In genomic region chr14:102811254-102811963, GRCh38 we compare ENCODE assay signal across 25 cellular contexts. TPM values are rescaled to one million over a fixed set of nuclear protein-coding genes. Genes with fewer than 3 reads are reported as not detected.
DNase-seq lines count a peak whose midpoint lies in the region; ATAC-seq and TF ChIP-seq lines count a peak whose summit lies in the region.
"Had no signal": no experiment of that assay in that cellular context is flagged by ENCODE, and none has a peak within 500 bp of the region (broad histone marks: within the 10 kb centered on the region; RNA-seq: fewer than 3 reads in every experiment).

No MANE protein-coding gene starts in this region.

- H3K4me1 Mint-ChIP-seq in CD4-positive, CD25-positive, alpha-beta regulatory T cell = peaks cover 35 to 86% (median 56%) of the 10 kb centered on the region in 4 donors

- no peaks in the 10 kb centered on the region for H3K9me3 Mint-ChIP-seq in CD4-positive, CD25-positive, alpha-beta regulatory T cell
- H3K9me3 Mint-ChIP-seq: CD8-positive, alpha-beta memory T cell; dendritic cell treated with granulocyte-macrophage colony-stimulating factor and Interleukin-4, amounts not matched to agents 40 ng/mL and 50 ng/mL, for 4 days; naive thymus-derived CD8-positive, alpha-beta T cell; T-cell had no signal

- H3K27ac Mint-ChIP-seq in CD4-positive, CD25-positive, alpha-beta regulatory T cell = peak overlapping the region; percentile 26 to 62 (median 28)
- H3K27ac Mint-ChIP-seq: dendritic cell treated with granulocyte-macrophage colony-stimulating factor and Interleukin-4, amounts not matched to agents 40 ng/mL and 50 ng/mL, for 4 days had no signal

- DNase-seq in CD4-positive, CD25-positive, alpha-beta regulatory T cell = no peak
- DNase-seq in NCI-H146 (lab: John Stamatoyannopoulos, UW) = peak; percentile 73
- peak; percentile 22 for DNase-seq in left lobe of liver (ENCODE audit: low spot score)
- DNase-seq in H4 (ENCODE audit: low spot score) = no peak
- DNase-seq: activated CD4-positive, alpha-beta T cell treated with anti-CD3 and anti-CD28 coated beads, Interleukin-2, amount 50 U/mL, for 1 hour; activated naive CD4-positive, alpha-beta T cell treated with anti-CD3 and anti-CD28 coated beads, Interleukin-2, amount 50 U/mL, for 16 hours; anterior cingulate cortex; CD8-positive, alpha-beta memory T cell; glutamatergic neuron; KBM-7; naive thymus-derived CD8-positive, alpha-beta T cell; NCI-H187; NCI-H226; NK-92 treated with Interleukin-12 subunit alpha and Interleukin-12 subunit beta, amount 100 ng/mL, for 24 hours; SHP77 treated with DMSO at 0.1 percent for 48 hours; stimulated activated CD4-positive, alpha-beta T cell treated with anti-CD3 and anti-CD28 coated beads, Interleukin-2, amount 100 ng/mL, for 24 hours; stimulated activated naive CD4-positive, alpha-beta T cell; T-cell; testis had no signal

- peaks cover 47% of the 10 kb centered on the region for H3K4me1 ChIP-seq in CD4-positive, CD25-positive, alpha-beta regulatory T cell (ENCODE audit: control insufficient read depth, insufficient read depth, low read length, poor library complexity, severe bottlenecking)
- H3K4me1 ChIP-seq: testis had no signal

- peak overlapping the region; percentile 56 for H3K27ac ChIP-seq in 22Rv1
- peak overlapping the region; percentile 55 for H3K27ac ChIP-seq in CD4-positive, CD25-positive, alpha-beta regulatory T cell (ENCODE audit: insufficient read depth, low read length, poor library complexity, severe bottlenecking)
- H3K27ac ChIP-seq: cardiac muscle cell, skin epidermis, testis had no signal

- no peaks in the 10 kb centered on the region for H3K9me3 ChIP-seq in CD4-positive, CD25-positive, alpha-beta regulatory T cell (ENCODE audit: control insufficient read depth in 2 of 2, low read length in 2 of 2)
- H3K9me3 ChIP-seq: testis had no signal

- H3K27me3 Mint-ChIP-seq in CD4-positive, CD25-positive, alpha-beta regulatory T cell = no peaks in the 10 kb centered on the region
- H3K27me3 Mint-ChIP-seq: CD8-positive, alpha-beta memory T cell; dendritic cell treated with granulocyte-macrophage colony-stimulating factor and Interleukin-4, amounts not matched to agents 40 ng/mL and 50 ng/mL, for 4 days; naive thymus-derived CD8-positive, alpha-beta T cell; T-cell had no signal

- H3K4me3 Mint-ChIP-seq in CD4-positive, CD25-positive, alpha-beta regulatory T cell = peak overlapping the region in 3 of 4 donors; percentile 4 to 44 (median 9)
- H3K4me3 Mint-ChIP-seq: dendritic cell treated with granulocyte-macrophage colony-stimulating factor and Interleukin-4, amounts not matched to agents 40 ng/mL and 50 ng/mL, for 4 days; T-cell had no signal

- ATAC-seq in CD4-positive, CD25-positive, alpha-beta regulatory T cell (ENCODE audit: low read depth in 2 of 2) = peak; percentile 6 to 29
- ATAC-seq in left lobe of liver (peak; percentile 36), GM18520 (IDR thresholded peaks at IDR 0.05; ENCODE audit: unreplicated experiment) (no peak), HG02642 (IDR thresholded peaks at IDR 0.05; ENCODE audit: poor library complexity, unreplicated experiment) (no peak)
- ATAC-seq: T-cell had no signal

- peak overlapping the region; percentile 22 for H3K4me3 ChIP-seq in CD4-positive, CD25-positive, alpha-beta regulatory T cell (ENCODE audit: low read depth, low read length)
- H3K4me3 ChIP-seq: cardiac muscle cell, skin epidermis, testis had no signal

- peaks cover 34% of the 10 kb centered on the region for H3K36me3 Mint-ChIP-seq in CD4-positive, CD25-positive, alpha-beta regulatory T cell

- no peaks in the 10 kb centered on the region for H3K36me3 ChIP-seq in CD4-positive, CD25-positive, alpha-beta regulatory T cell (ENCODE audit: control insufficient read depth, insufficient read depth, low read length)
- H3K36me3 ChIP-seq: cardiac muscle cell had no signal

- no peaks in the 10 kb centered on the region for H3K27me3 ChIP-seq in CD4-positive, CD25-positive, alpha-beta regulatory T cell (ENCODE audit: control insufficient read depth, insufficient read depth, low read length)
- H3K27me3 ChIP-seq: cardiac muscle cell, testis had no signal

- TF ChIP-seq CTCF in 22Rv1 (IDR thresholded peaks at IDR 0.05) = no peak

RNA-seq across cellular contexts. Expression of gene TRAF3, which starts 34.2 kb away (rescaled TPM):
- 71.2 TPM for total RNA-seq in CD4-positive, CD25-positive, alpha-beta regulatory T cell
- polyA plus RNA-seq in CD4-positive, CD25-positive, alpha-beta regulatory T cell = 10 to 100 TPM; 17.7 to 26.9 (median 20.4) TPM
- 8.5 TPM for total RNA-seq in left lobe of liver
- 15.2 and 16.4 TPM in 2 replicates for total RNA-seq in H4 (2014; rRNA removed; shearing (Covaris generic))

Comparison
In these comparisons a context has a peak if more than half of its experiments do, and no peak if none do; other contexts are left out.
1. ATAC-seq: peak in CD4-positive, CD25-positive, alpha-beta regulatory T cell (2 of 2) and left lobe of liver (single experiment); none in GM18520 (single experiment) and HG02642 (single experiment).
2. DNase-seq: peak in NCI-H146 (single experiment) and left lobe of liver (single experiment); none in CD4-positive, CD25-positive, alpha-beta regulatory T cell (0 of 3) and H4 (single experiment).